8 cellular contexts compared by ENCODE assay signal in the genomic region with DNA sequence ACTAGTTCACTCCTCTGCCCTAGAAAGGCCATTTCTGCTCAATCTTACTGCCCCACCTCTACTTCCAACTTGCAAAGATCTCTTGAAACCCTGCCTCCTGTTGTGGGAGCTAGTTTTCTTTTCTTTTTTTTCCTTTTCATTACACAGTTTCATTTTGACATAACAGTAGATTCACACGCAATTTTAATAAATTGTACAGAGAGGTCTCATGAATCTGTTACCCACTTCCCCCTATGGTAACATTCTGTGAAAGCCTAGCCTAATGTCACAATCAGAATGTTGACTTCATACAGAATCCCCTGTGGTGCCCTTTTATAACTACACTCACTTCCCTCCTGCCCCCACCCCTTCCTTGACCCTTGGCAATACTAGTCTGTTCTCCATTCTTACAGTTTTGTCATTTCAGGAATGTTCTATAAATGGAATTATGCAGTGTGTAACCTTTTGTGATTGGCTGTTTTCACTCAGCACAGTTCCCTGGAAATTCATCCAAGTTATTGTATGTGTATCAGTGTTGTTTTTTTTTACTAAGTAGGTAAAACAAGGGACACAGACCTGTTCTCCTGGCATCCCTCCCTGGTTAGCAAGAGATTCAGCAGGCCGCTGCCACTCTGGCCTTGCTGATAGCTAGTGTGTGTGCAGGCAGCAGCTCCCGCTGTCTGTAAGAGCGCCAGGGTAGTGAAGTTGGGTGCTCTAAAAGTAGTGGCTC. TPM values are rescaled to one million over a fixed set of nuclear protein-coding genes. Genes with fewer than 3 reads are reported as not detected.
DNase-seq lines count a peak whose midpoint lies in the region; ATAC-seq and TF ChIP-seq lines count a peak whose summit lies in the region.

No MANE protein-coding gene starts in this region.

- H3K9ac ChIP-seq in duodenal mucosa (ENCODE audit: low read depth in 1 of 2, low read length in 2 of 2), result no peak overlapping the region

- H3K9me3 Mint-ChIP-seq in Caco-2 (ENCODE audit: unreplicated experiment), result peaks cover 11% of the 10 kb centered on the region
- peaks cover 3% of the 10 kb centered on the region for H3K9me3 Mint-ChIP-seq in osteocyte (ENCODE audit: unreplicated experiment)

- BruUV-seq in Caco-2 (replicated peaks; lab: Mats Ljungman, UMichigan), result no TSS peak

- intact Hi-C loops in Caco-2 (cut with micrococcal nuclease; ENCODE audit: unreplicated experiment), result no loop called here

- H3K27me3 ChIP-seq in Caco-2 (replicated peaks; ENCODE audit: control insufficient read depth, insufficient read depth, low read length), result no peaks in the 10 kb centered on the region
- no peaks in the 10 kb centered on the region for H3K27me3 ChIP-seq in duodenal mucosa (ENCODE audit: control insufficient read depth in 1 of 2, insufficient read depth in 2 of 2, low read length in 2 of 2)

- no peak for DNase-seq in Caco-2
- no peak for DNase-seq in osteocyte (ENCODE audit: extremely low spot score, unreplicated experiment)
- no peak for DNase-seq in NCI-H2081 (lab: John Stamatoyannopoulos, UW)
- no peak for DNase-seq in activated CD4-positive, CD25-positive, alpha-beta regulatory T cell (lab: John Stamatoyannopoulos, UW)
- no peak for DNase-seq in HPDE6-E6E7 (ENCODE audit: extremely low spot score)
- DNase-seq in NCI-H1105 treated with DMSO at 0.1 percent for 48 hours (lab: John Stamatoyannopoulos, UW), result no peak

- POLR2A ChIA-PET in Caco-2 (lab: Charles Lee), result no interaction called here

- peak overlapping the region; percentile 5 for H3K27ac Mint-ChIP-seq in Caco-2 (ENCODE audit: unreplicated experiment)
- peak overlapping the region; percentile 88 for H3K27ac Mint-ChIP-seq in osteocyte (ENCODE audit: unreplicated experiment)

- H3K4me3 ChIP-seq in Caco-2 (ENCODE audit: low read depth, low read length) (no peak overlapping the region), duodenal mucosa (ENCODE audit: low read depth in 1 of 2, low read length in 2 of 2) (no peak overlapping the region)

- H3K4me1 Mint-ChIP-seq in Caco-2 (ENCODE audit: low read depth, unreplicated experiment) (peaks cover 9% of the 10 kb centered on the region), osteocyte (ENCODE audit: unreplicated experiment) (peaks cover 65% of the 10 kb centered on the region)

- TF ChIP-seq CTCF in Caco-2 (IDR thresholded peaks at IDR 0.05; ENCODE audit: insufficient read depth in 1 of 2, low read depth in 1 of 2, low read length in 1 of 2, severe bottlenecking in 1 of 2, unreplicated experiment in 1 of 2) (no peak), osteocyte (IDR thresholded peaks at IDR 0.05) (no peak)

- ATAC-seq in HG03108 (IDR thresholded peaks at IDR 0.05; ENCODE audit: unreplicated experiment), result peak; percentile 61

- peaks cover 48% of the 10 kb centered on the region for H3K36me3 Mint-ChIP-seq in Caco-2 (ENCODE audit: insufficient read depth, unreplicated experiment)
- peaks cover 16% of the 10 kb centered on the region for H3K36me3 Mint-ChIP-seq in osteocyte (ENCODE audit: unreplicated experiment)

- H3K4me1 ChIP-seq in Caco-2, result peaks cover 2% of the 10 kb centered on the region; the same call in 1 of the 2 replicates
- peaks cover 19 to 25% of the 10 kb centered on the region in 2 donors for H3K4me1 ChIP-seq in duodenal mucosa (ENCODE audit: control insufficient read depth in 1 of 2, insufficient read depth in 2 of 2, low read length in 2 of 2)

- peak overlapping the region; percentile 58 for H3K27ac ChIP-seq in duodenal mucosa (ENCODE audit: low read depth, low read length)

- CTCF ChIA-PET in Caco-2 (lab: Charles Lee), result no interaction called here

- H3K4me3 Mint-ChIP-seq in Caco-2 (ENCODE audit: unreplicated experiment), result no peak overlapping the region
- peak overlapping the region; percentile 42 for H3K4me3 Mint-ChIP-seq in osteocyte (ENCODE audit: unreplicated experiment)

- H3K27me3 Mint-ChIP-seq in Caco-2 (ENCODE audit: insufficient read depth, unreplicated experiment) (no peaks in the 10 kb centered on the region), osteocyte (ENCODE audit: unreplicated experiment) (no peaks in the 10 kb centered on the region)

- H3K36me3 ChIP-seq in Caco-2 (ENCODE audit: control insufficient read depth, insufficient read depth, low read length) (peaks cover 1% of the 10 kb centered on the region; the same call in 1 of the 2 replicates), duodenal mucosa (ENCODE audit: control insufficient read depth in 1 of 2, insufficient read depth in 2 of 2, low read length in 2 of 2) (no peaks in the 10 kb centered on the region)

- H3K9me3 ChIP-seq in Caco-2 (peaks cover 10% of the 10 kb centered on the region; the same call in 1 of the 2 replicates), duodenal mucosa (ENCODE audit: control insufficient read depth in 1 of 2, low read length in 2 of 2) (no peaks in the 10 kb centered on the region)

RNA-seq across cellular contexts. Expression of a gene that starts 21.5 kb away (rescaled TPM):
- total RNA-seq in Caco-2 (2022), result 40.9 and 46.0 TPM in 2 replicates
- 35.0 and 40.9 TPM in 2 replicates for total RNA-seq in osteocyte
